Comparison of ENCODE assay signal across 1 cellular context in genomic region chr1:9726905-9727595, GRCh38.
TF ChIP-seq lines count a peak whose summit lies in the region.

No MANE protein-coding gene starts in this region.

TF ChIP-seq in K562, 482 proteins besides CTCF, POLR2A, EP300 and RAD21:
- TF ChIP-seq ZNF695 (CRISPR knock-in tag; IDR thresholded peaks at IDR 0.05), result no peak
- TF ChIP-seq NFATC3 (IDR thresholded peaks at IDR 0.05), result no peak
- TF ChIP-seq ZBTB33 (CRISPR knock-in tag; IDR thresholded peaks at IDR 0.05), result peak; percentile 49; the same call in 1 of the 2 replicates
